ENCODE assay signal across 13 cellular contexts in genomic region chr4:22573198-22573597, GRCh38. TPM values are rescaled to one million over a fixed set of nuclear protein-coding genes. Genes with fewer than 3 reads are reported as not detected.
DNase-seq lines count a peak whose midpoint lies in the region; ATAC-seq and TF ChIP-seq lines count a peak whose summit lies in the region.
"Had no signal": no experiment of that assay in that cellular context is flagged by ENCODE, and none has a peak within 500 bp of the region (broad histone marks: within the 10 kb centered on the region; RNA-seq: fewer than 3 reads in every experiment).

No MANE protein-coding gene starts in this region.

- no peaks in the 10 kb centered on the region for H3K9me3 ChIP-seq in testis
- H3K9me3 ChIP-seq: right lobe of liver, SJSA1 had no signal

- CTCF ChIA-PET in activated naive CD4-positive, alpha-beta T cell treated with anti-CD3 and anti-CD28 coated beads for 36 hours (lab: Charles Lee), result interaction anchor here (0.5 kb wide), 1 partner anchor 31 kb away, joined by 3 read pairs; no protein-coding TSS in a partner anchor

- no peaks in the 10 kb centered on the region for H3K4me1 ChIP-seq in testis
- H3K4me1 ChIP-seq: right lobe of liver, SJSA1 had no signal

- H3K9me3 Mint-ChIP-seq in chondrocyte (ENCODE audit: low read depth), result peaks cover 17% of the 10 kb centered on the region
- peaks cover 15% of the 10 kb centered on the region for H3K9me3 Mint-ChIP-seq in activated naive CD4-positive, alpha-beta T cell treated with anti-CD3 and anti-CD28 coated beads for 36 hours

- no peak for TF ChIP-seq CTCF in chondrocyte (IDR thresholded peaks at IDR 0.05)
- no peak for TF ChIP-seq CTCF in testis (IDR thresholded peaks at IDR 0.05)

- H3K27me3 Mint-ChIP-seq in chondrocyte (ENCODE audit: low read depth), result no peaks in the 10 kb centered on the region
- H3K27me3 Mint-ChIP-seq in activated naive CD4-positive, alpha-beta T cell treated with anti-CD3 and anti-CD28 coated beads for 36 hours (ENCODE audit: low read depth), result no peaks in the 10 kb centered on the region
- H3K27me3 Mint-ChIP-seq: activated CD4-positive, alpha-beta T cell treated with anti-CD3 and anti-CD28 coated beads, Interleukin-2, amount 10 ng/mL, durations not matched to agents 7 days and 5 days; activated naive CD4-positive, alpha-beta T cell treated with anti-CD3 and anti-CD28 coated beads, Interleukin-2, amount 50 U/mL, for 24 hours had no signal

- no peak for ATAC-seq in GM21529 (IDR thresholded peaks at IDR 0.05; ENCODE audit: unreplicated experiment)
- ATAC-seq: right lobe of liver had no signal

- intact Hi-C loops in testis (cut with DNase I; ENCODE audit: low total_unique reads), result no loop called here
- intact Hi-C loops in activated naive CD4-positive, alpha-beta T cell treated with anti-CD3 and anti-CD28 coated beads for 36 hours (cut with micrococcal nuclease), result loop anchor here (10.0 kb wide), 1 partner anchor 128 kb away; no protein-coding TSS in a partner anchor

- H3K27ac ChIP-seq in testis, result no peak overlapping the region
- H3K27ac ChIP-seq: right lobe of liver, SJSA1 had no signal

- H3K27me3 ChIP-seq in testis, result no peaks in the 10 kb centered on the region
- H3K27me3 ChIP-seq: right lobe of liver, SJSA1 had no signal

- H3K4me3 Mint-ChIP-seq in chondrocyte (ENCODE audit: unreplicated experiment), result no peak overlapping the region
- no peak overlapping the region for H3K4me3 Mint-ChIP-seq in activated naive CD4-positive, alpha-beta T cell treated with anti-CD3 and anti-CD28 coated beads for 36 hours
- H3K4me3 Mint-ChIP-seq: activated CD4-positive, alpha-beta T cell treated with anti-CD3 and anti-CD28 coated beads, Interleukin-2, amount 10 ng/mL, durations not matched to agents 7 days and 5 days; activated naive CD4-positive, alpha-beta T cell treated with anti-CD3 and anti-CD28 coated beads, Interleukin-2, amount 50 U/mL, for 24 hours had no signal

- H3K4me3 ChIP-seq in testis, result no peak overlapping the region
- H3K4me3 ChIP-seq: right lobe of liver, SJSA1 had no signal

- H3K27ac Mint-ChIP-seq in chondrocyte (ENCODE audit: unreplicated experiment), result peak overlapping the region; percentile 47
- H3K27ac Mint-ChIP-seq in activated naive CD4-positive, alpha-beta T cell treated with anti-CD3 and anti-CD28 coated beads for 36 hours, result no peak overlapping the region
- H3K27ac Mint-ChIP-seq: activated CD4-positive, alpha-beta T cell treated with anti-CD3 and anti-CD28 coated beads, Interleukin-2, amount 10 ng/mL, durations not matched to agents 7 days and 5 days; activated naive CD4-positive, alpha-beta T cell treated with anti-CD3 and anti-CD28 coated beads, Interleukin-2, amount 50 U/mL, for 24 hours had no signal

- H3K36me3 Mint-ChIP-seq in chondrocyte (ENCODE audit: low read depth), result peaks cover 3% of the 10 kb centered on the region
- H3K36me3 Mint-ChIP-seq in activated naive CD4-positive, alpha-beta T cell treated with anti-CD3 and anti-CD28 coated beads for 36 hours (ENCODE audit: low read depth), result peaks cover 6% of the 10 kb centered on the region

- 22 to 30% methylated on average over 2 of the region's 2 CpGs for WGBS in testis, 2 donors

- H3K36me3 ChIP-seq in testis (ENCODE audit: low read depth, missing control alignments), result no peaks in the 10 kb centered on the region
- H3K36me3 ChIP-seq: right lobe of liver, SJSA1 had no signal

- H3K4me1 Mint-ChIP-seq in chondrocyte (ENCODE audit: low read depth), result peaks cover 28% of the 10 kb centered on the region
- peaks cover 7% of the 10 kb centered on the region for H3K4me1 Mint-ChIP-seq in activated naive CD4-positive, alpha-beta T cell treated with anti-CD3 and anti-CD28 coated beads for 36 hours (ENCODE audit: low read depth)
- H3K4me1 Mint-ChIP-seq: activated CD4-positive, alpha-beta T cell treated with anti-CD3 and anti-CD28 coated beads, Interleukin-2, amount 10 ng/mL, durations not matched to agents 7 days and 5 days had no signal

- peak; percentile 27 for DNase-seq in NCI-H1105 (lab: John Stamatoyannopoulos, UW)
- DNase-seq in chondrocyte (ENCODE audit: low spot score), result no peak
- DNase-seq in kidney tubule cell (ENCODE audit: low spot score), result peak; percentile 10
- peak; percentile 71 for DNase-seq in testis
- DNase-seq in stimulated activated CD4-positive, alpha-beta T cell treated with anti-CD3 and anti-CD28 coated beads, Interleukin-15, amount 100 ng/mL, for 24 hours, result no peak
- DNase-seq in activated naive CD4-positive, alpha-beta T cell treated with anti-CD3 and anti-CD28 coated beads for 36 hours, result no peak
- DNase-seq in GM03348 (ENCODE audit: low spot score), result no peak
- DNase-seq: activated CD4-positive, alpha-beta T cell treated with anti-CD3 and anti-CD28 coated beads, Interleukin-2, amount 10 ng/mL, durations not matched to agents 7 days and 5 days; COR-L47 had no signal

- TF ChIP-seq POLR2A in testis (IDR thresholded peaks at IDR 0.05), result no peak

RNA-seq across cellular contexts. Expression of gene ADGRA3, which starts 57.3 kb away (rescaled TPM):
- 27.8 to 39.6 TPM (median 28.3 TPM) in 3 replicates for total RNA-seq in chondrocyte
- 10 to 100 TPM; 36.8 to 41.7 TPM for total RNA-seq in testis
- polyA plus RNA-seq in testis (ENCODE audit: insufficient read depth, low read depth, low replicate concordance), result 22.9 TPM
- 10 to 100 TPM in 1 of 2 experiments, 1 to 10 TPM in 1; 9.9 to 11.0 TPM for total RNA-seq in activated naive CD4-positive, alpha-beta T cell treated with anti-CD3 and anti-CD28 coated beads for 36 hours

Comparison
In these comparisons a context has a peak if more than half of its experiments do, and no peak if none do; other contexts are left out.
1. DNase-seq: peak in NCI-H1105 (single experiment), kidney tubule cell (single experiment) and testis (single experiment); none in chondrocyte (single experiment), stimulated activated CD4-positive, alpha-beta T cell treated with anti-CD3 and anti-CD28 coated beads, Interleukin-15, amount 100 ng/mL, for 24 hours (single experiment), activated naive CD4-positive, alpha-beta T cell treated with anti-CD3 and anti-CD28 coated beads for 36 hours (single experiment) and GM03348 (single experiment).